In the genomic region with DNA sequence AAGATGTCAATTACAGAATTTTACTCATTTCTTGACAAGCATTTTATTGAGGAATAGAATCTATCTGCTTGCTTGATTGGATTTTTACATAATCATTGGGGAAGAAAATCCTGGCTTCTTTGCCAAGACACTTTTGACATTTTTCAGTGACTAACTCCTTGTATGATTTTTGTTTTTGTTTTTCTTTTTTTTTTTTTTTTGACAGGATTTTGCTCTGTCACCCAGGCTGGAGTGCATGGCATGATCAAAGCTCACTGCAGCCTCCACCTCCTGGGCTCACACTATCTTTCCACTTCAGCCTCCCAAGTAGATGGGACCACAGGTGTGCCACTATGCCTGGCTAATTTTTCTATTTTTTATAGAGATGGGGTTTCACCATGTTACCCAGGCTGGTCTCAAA, we compare ENCODE assay signal across 17 cellular contexts.
A peak's percentile ranks its signal among the peaks of the same experiment; 100 is the strongest.
DNase-seq lines count a peak whose midpoint lies in the region; ATAC-seq and TF ChIP-seq lines count a peak whose summit lies in the region.
"Had no signal": no experiment of that assay in that cellular context is flagged by ENCODE, and none has a peak within 500 bp of the region (broad histone marks: within the 10 kb centered on the region; RNA-seq: fewer than 3 reads in every experiment).

No MANE protein-coding gene starts in this region.

- in situ Hi-C loops in IMR-90 (cut with MboI; ENCODE audit: low sequenced_read_pairs): no loop called here

- H3K4me3 ChIP-seq in IMR-90 (ENCODE audit: insufficient read depth, low read depth, low read length) (no peak overlapping the region), RWPE2 (ENCODE audit: severe bottlenecking) (no peak overlapping the region), mesenchymal stem cell (ENCODE audit: insufficient read depth in 1 of 2, low read depth in 1 of 2, low read length in 2 of 2) (no peak overlapping the region), lower leg skin (ENCODE audit: low read depth, poor library complexity, severe bottlenecking) (no peak overlapping the region)
- H3K4me3 ChIP-seq: A549, GM23248 had no signal

- ATAC-seq in IMR-90 (ENCODE audit: low read depth) (no peak), RWPE2 (ENCODE audit: low read depth) (no peak), GM21381 (IDR thresholded peaks at IDR 0.05; ENCODE audit: unreplicated experiment) (no peak)
- ATAC-seq in stimulated activated memory B cell treated with anti-CD40 and anti-IgM and Interleukin-4, amounts not matched to agents 10 μg/mL and 1 μg/mL and 100 μg/mL, for 72 hours: no peak
- ATAC-seq: A549, HCT116 had no signal

- H3K9ac ChIP-seq in IMR-90 (ENCODE audit: low read depth, low read length) (no peak overlapping the region), mesenchymal stem cell (ENCODE audit: low read length) (no peak overlapping the region)
- H3K9ac ChIP-seq: GM23248 had no signal

- H3K9me3 ChIP-seq in IMR-90 (ENCODE audit: control insufficient read depth, insufficient read depth, low read length): no peaks in the 10 kb centered on the region
- no peaks in the 10 kb centered on the region for H3K9me3 ChIP-seq in RWPE2 (ENCODE audit: severe bottlenecking)
- no peaks in the 10 kb centered on the region for H3K9me3 ChIP-seq in mesenchymal stem cell (ENCODE audit: control insufficient read depth, low read length)
- H3K9me3 ChIP-seq: A549 had no signal

- H3K4me1 ChIP-seq in IMR-90 (ENCODE audit: control insufficient read depth, insufficient read depth, low read length) (peaks cover 4% of the 10 kb centered on the region), RWPE2 (ENCODE audit: insufficient read depth, poor library complexity, severe bottlenecking) (peaks cover 42% of the 10 kb centered on the region), mesenchymal stem cell (ENCODE audit: control insufficient read depth, insufficient read depth, low read depth, low read length) (no peaks in the 10 kb centered on the region)
- H3K4me1 ChIP-seq: A549 had no signal

- peaks cover 3% of the 10 kb centered on the region; the same call in 1 of the 2 replicates for H3K9me1 ChIP-seq in IMR-90 (ENCODE audit: insufficient read depth, low read length)

- TF ChIP-seq CTCF in IMR-90 (conservative IDR thresholded peaks at IDR 0.05; ENCODE audit: low read depth, low read length): no peak
- TF ChIP-seq CTCF in RWPE2 (IDR thresholded peaks at IDR 0.05; ENCODE audit: poor library complexity, severe bottlenecking): no peak
- TF ChIP-seq CTCF in lower leg skin (IDR thresholded peaks at IDR 0.05): no peak

- H3K14ac ChIP-seq in IMR-90 (replicated peaks; ENCODE audit: low read depth, low read length) (no peak overlapping the region), mesenchymal stem cell (ENCODE audit: low read length in 2 of 2) (no peak overlapping the region)

- H2AK5ac ChIP-seq in IMR-90 (ENCODE audit: low read depth, low read length) (no peak overlapping the region; the same call in 1 of the 2 replicates), mesenchymal stem cell (ENCODE audit: low read length, severe bottlenecking) (no peak overlapping the region)

- H3K36me3 ChIP-seq in IMR-90 (ENCODE audit: control insufficient read depth, insufficient read depth, low read length): no peaks in the 10 kb centered on the region
- H3K36me3 ChIP-seq in RWPE2 (ENCODE audit: low read depth): no peaks in the 10 kb centered on the region
- H3K36me3 ChIP-seq in mesenchymal stem cell (ENCODE audit: control insufficient read depth in 1 of 2, insufficient read depth in 2 of 2, low read depth in 1 of 2, low read length in 2 of 2): no peaks in the 10 kb centered on the region

- H2BK15ac ChIP-seq in IMR-90 (ENCODE audit: low read depth, low read length): no peak overlapping the region
- H2BK15ac ChIP-seq in mesenchymal stem cell (ENCODE audit: low read depth, poor library complexity, severe bottlenecking): no peak overlapping the region

- no peak overlapping the region for H3K27ac Mint-ChIP-seq in stimulated activated memory B cell treated with anti-CD40 and anti-IgM and Interleukin-4, amounts not matched to agents 10 μg/mL and 1 μg/mL and 100 μg/mL, for 72 hours
- H3K27ac Mint-ChIP-seq: CD4-positive, alpha-beta memory T cell had no signal

- H2BK12ac ChIP-seq in mesenchymal stem cell (ENCODE audit: low read length in 2 of 2): no peak overlapping the region

- no peak overlapping the region; a peak in 1 of 4 replicates for H4K8ac ChIP-seq in IMR-90 (ENCODE audit: low read depth in 2 of 2, low read length in 2 of 2)
- H4K8ac ChIP-seq in mesenchymal stem cell (ENCODE audit: low read length): no peak overlapping the region

- H3K79me1 ChIP-seq in IMR-90 (ENCODE audit: low read depth in 1 of 2, low read length in 2 of 2): no peaks in the 10 kb centered on the region; a peak in 1 of 4 replicates
- no peaks in the 10 kb centered on the region for H3K79me1 ChIP-seq in mesenchymal stem cell (replicated peaks; ENCODE audit: low read length, poor library complexity, severe bottlenecking)

- no peaks in the 10 kb centered on the region for H4K20me1 ChIP-seq in IMR-90 (ENCODE audit: insufficient read depth, low read length)

- H2AFZ ChIP-seq in IMR-90 (replicated peaks; ENCODE audit: low read length, poor library complexity) (no peak overlapping the region), mesenchymal stem cell (ENCODE audit: low read depth, low read length) (no peak overlapping the region)
- H2AFZ ChIP-seq: GM23248 had no signal

- H2BK120ac ChIP-seq in IMR-90 (ENCODE audit: low read depth, low read length) (peak overlapping the region; percentile 62; the same call in 1 of the 2 replicates), mesenchymal stem cell (ENCODE audit: low read depth, low read length) (peak overlapping the region; percentile 19)

- H3K4me2 ChIP-seq in IMR-90 (ENCODE audit: low read depth, low read length): no peak overlapping the region
- H3K4me2 ChIP-seq in mesenchymal stem cell (ENCODE audit: low read length, poor library complexity, severe bottlenecking): no peak overlapping the region
- H3K4me2 ChIP-seq: A549 had no signal

- POLR2A ChIA-PET in IMR-90 (lab: Charles Lee; ENCODE audit: unreplicated experiment): interaction anchor here (0.6 kb wide), 1 partner anchor 26 kb away, joined by 5 read pairs; no protein-coding TSS in a partner anchor

- H4K91ac ChIP-seq in IMR-90 (ENCODE audit: insufficient read depth, low read depth, low read length) (no peak overlapping the region), mesenchymal stem cell (ENCODE audit: low read length) (no peak overlapping the region)

- no peaks in the 10 kb centered on the region for H3K36me3 Mint-ChIP-seq in stimulated activated memory B cell treated with anti-CD40 and anti-IgM and Interleukin-4, amounts not matched to agents 10 μg/mL and 1 μg/mL and 100 μg/mL, for 72 hours
- H3K36me3 Mint-ChIP-seq: CD4-positive, alpha-beta memory T cell had no signal

- H3K4ac ChIP-seq in IMR-90 (ENCODE audit: low read depth, low read length) (peak overlapping the region; percentile 51; the same call in 1 of the 2 replicates), mesenchymal stem cell (ENCODE audit: low read depth in 1 of 2, low read length in 2 of 2) (no peak overlapping the region)

- intact Hi-C loops in IMR-90 (cut with micrococcal nuclease): loop anchor here (10.0 kb wide), 1 partner anchor 866 kb away; no protein-coding TSS in a partner anchor
- intact Hi-C loops in lower leg skin (cut with DNase I; ENCODE audit: low total_unique reads): no loop called here

- TF ChIP-seq POLR2A in IMR-90 (IDR thresholded peaks at IDR 0.05; ENCODE audit: low read depth, low read length) (no peak), lower leg skin (IDR thresholded peaks at IDR 0.05) (no peak)

- H2BK5ac ChIP-seq in IMR-90 (ENCODE audit: low read depth, low read length, poor library complexity, severe bottlenecking) (no peak overlapping the region), mesenchymal stem cell (ENCODE audit: low read depth, low read length, poor library complexity, severe bottlenecking) (no peak overlapping the region)

- no peak overlapping the region for H2AK9ac ChIP-seq in IMR-90 (replicated peaks; ENCODE audit: low read depth, low read length, poor library complexity)

- DNase-seq in IMR-90: no peak
- no peak for DNase-seq in RWPE2 (ENCODE audit: low spot score)
- DNase-seq in mesenchymal stem cell: no peak
- DNase-seq in lower leg skin (ENCODE audit: low spot score in 2 of 2): no peak
- DNase-seq: 8988T; C1 segment of cervical spinal cord; Calu3; CD4-positive, alpha-beta memory T cell; COR-L47; DMS53; DND-41; GM23248; H7 had no signal

- no peak overlapping the region for H3K56ac ChIP-seq in IMR-90 (ENCODE audit: extremely low read depth, insufficient read depth, low read length)

- H3K23ac ChIP-seq in IMR-90 (ENCODE audit: low read depth, low read length) (no peak overlapping the region), mesenchymal stem cell (ENCODE audit: low read length in 2 of 2) (no peak overlapping the region)

- TF ChIP-seq RAD21 in IMR-90 (IDR thresholded peaks at IDR 0.05; ENCODE audit: low read length): no peak

- H3K27me3 ChIP-seq in IMR-90 (ENCODE audit: control insufficient read depth, insufficient read depth, low read length) (no peaks in the 10 kb centered on the region), RWPE2 (ENCODE audit: insufficient read depth, poor library complexity, severe bottlenecking) (no peaks in the 10 kb centered on the region), mesenchymal stem cell (ENCODE audit: control insufficient read depth in 1 of 2, insufficient read depth in 1 of 2, low read length in 2 of 2) (no peaks in the 10 kb centered on the region)

- H3K4me3 Mint-ChIP-seq in stimulated activated memory B cell treated with anti-CD40 and anti-IgM and Interleukin-4, amounts not matched to agents 10 μg/mL and 1 μg/mL and 100 μg/mL, for 72 hours: no peak overlapping the region
- H3K4me3 Mint-ChIP-seq: CD4-positive, alpha-beta memory T cell had no signal

- no peaks in the 10 kb centered on the region for H3K9me3 Mint-ChIP-seq in stimulated activated memory B cell treated with anti-CD40 and anti-IgM and Interleukin-4, amounts not matched to agents 10 μg/mL and 1 μg/mL and 100 μg/mL, for 72 hours

- peak overlapping the region; percentile 79 for H2BK20ac ChIP-seq in IMR-90 (ENCODE audit: low read depth, low read length)

- H3K27ac ChIP-seq in IMR-90 (ENCODE audit: insufficient read depth, low read length): no peak overlapping the region
- peak overlapping the region; percentile 85 for H3K27ac ChIP-seq in RWPE2 (ENCODE audit: poor library complexity, severe bottlenecking)
- H3K27ac ChIP-seq in mesenchymal stem cell (ENCODE audit: low read length, poor library complexity, severe bottlenecking): no peak overlapping the region
- H3K27ac ChIP-seq: A549, GM23248 had no signal

- CTCF ChIA-PET in IMR-90 (lab: Yijun Ruan, JAX): no interaction called here

- no TSS peak for BruUV-seq in IMR-90 (replicated peaks; lab: Mats Ljungman, UMichigan)

- H4K5ac ChIP-seq in IMR-90 (ENCODE audit: low read depth, low read length): no peak overlapping the region

- dilution Hi-C loops in IMR-90 (cut with HindIII; ENCODE audit: low sequenced_read_pairs, unreplicated experiment): no loop called here

- H3K18ac ChIP-seq in IMR-90 (ENCODE audit: low read depth, low read length) (peak overlapping the region; percentile 70; the same call in 1 of the 2 replicates), mesenchymal stem cell (ENCODE audit: low read depth in 1 of 2, low read length in 2 of 2) (no peak overlapping the region)

- H3K4me1 Mint-ChIP-seq in stimulated activated memory B cell treated with anti-CD40 and anti-IgM and Interleukin-4, amounts not matched to agents 10 μg/mL and 1 μg/mL and 100 μg/mL, for 72 hours: no peaks in the 10 kb centered on the region
- H3K4me1 Mint-ChIP-seq: CD4-positive, alpha-beta memory T cell had no signal

- H3K27me3 Mint-ChIP-seq in stimulated activated memory B cell treated with anti-CD40 and anti-IgM and Interleukin-4, amounts not matched to agents 10 μg/mL and 1 μg/mL and 100 μg/mL, for 72 hours: no peaks in the 10 kb centered on the region
